In genomic region chr4:147288512-147288911, GRCh38 we compare ENCODE assay signal across 31 cellular contexts.
"Had no signal": no experiment of that assay in that cellular context is flagged by ENCODE, and none has a peak within 500 bp of the region (broad histone marks: within the 10 kb centered on the region; RNA-seq: fewer than 3 reads in every experiment).

No MANE protein-coding gene starts in this region.

- H3K27ac Mint-ChIP-seq: endodermal cell; memory B cell; naive B cell; natural killer cell treated with Interleukin-12 subunit alpha and Interleukin-12 subunit beta and Interleukin-15 and Interleukin-18, amount 100 ng/mL, for 72 hours; neural progenitor cell; progenitor cell of endocrine pancreas; stimulated activated naive CD8-positive, alpha-beta T cell treated with anti-CD3 and anti-CD28 coated beads, Interleukin-15, amount 100 ng/mL, for 72 hours had no signal

- H3K9me3 Mint-ChIP-seq: memory B cell; neural progenitor cell; stimulated activated naive CD8-positive, alpha-beta T cell treated with anti-CD3 and anti-CD28 coated beads, Interleukin-15, amount 100 ng/mL, for 72 hours had no signal

- H3K4me3 Mint-ChIP-seq: endodermal cell; memory B cell; naive B cell; natural killer cell treated with Interleukin-12 subunit alpha and Interleukin-12 subunit beta and Interleukin-15 and Interleukin-18, amount 100 ng/mL, for 72 hours; neural progenitor cell; stimulated activated naive CD8-positive, alpha-beta T cell treated with anti-CD3 and anti-CD28 coated beads, Interleukin-15, amount 100 ng/mL, for 72 hours had no signal

- H3K4me1 Mint-ChIP-seq: memory B cell; naive B cell; neural progenitor cell; stimulated activated naive CD8-positive, alpha-beta T cell treated with anti-CD3 and anti-CD28 coated beads, Interleukin-15, amount 100 ng/mL, for 72 hours had no signal

- ATAC-seq: foreskin keratinocyte; gastroesophageal sphincter; heart right ventricle; left colon; left ventricle myocardium superior; mucosa of descending colon; natural killer cell treated with Interleukin-12 subunit alpha and Interleukin-12 subunit beta and Interleukin-15 and Interleukin-18, amount 100 ng/mL, for 72 hours; stimulated activated naive CD8-positive, alpha-beta T cell treated with anti-CD3 and anti-CD28 coated beads, Interleukin-15, amount 100 ng/mL, for 72 hours had no signal

- H3K36me3 Mint-ChIP-seq: memory B cell; naive B cell; natural killer cell treated with Interleukin-12 subunit alpha and Interleukin-12 subunit beta and Interleukin-15 and Interleukin-18, amount 100 ng/mL, for 72 hours; neural progenitor cell had no signal

- H3K27me3 Mint-ChIP-seq: memory B cell; naive B cell; natural killer cell treated with Interleukin-12 subunit alpha and Interleukin-12 subunit beta and Interleukin-15 and Interleukin-18, amount 100 ng/mL, for 72 hours; progenitor cell of endocrine pancreas; stimulated activated naive CD8-positive, alpha-beta T cell treated with anti-CD3 and anti-CD28 coated beads, Interleukin-15, amount 100 ng/mL, for 72 hours had no signal

- DNase-seq: dorsolateral prefrontal cortex; effector CD8-positive, alpha-beta T cell; endodermal cell; glutamatergic neuron; heart right ventricle; hippocampal formation; islet precursor cell; kidney glomerular epithelial cell; left colon; left ventricle myocardium superior; mucosa of descending colon; naive B cell; right lobe of liver; stimulated activated CD4-positive, alpha-beta T cell treated with anti-CD3 and anti-CD28 coated beads, Interleukin-12 subunit alpha, Interleukin-12 subunit beta, amount 100 ng/mL, for 4 hours; stimulated activated CD4-positive, alpha-beta T cell treated with anti-CD3 and anti-CD28 coated beads, Interleukin-1b, Interleukin-23, amount 100 ng/mL, for 48 hours; stimulated activated CD4-positive, alpha-beta T cell treated with anti-CD3 and anti-CD28 coated beads, Interleukin-4, amount 100 ng/mL, for 1 hour; stimulated activated CD8-positive, alpha-beta memory T cell treated with anti-CD3 and anti-CD28 coated beads, Interleukin-4, amount 100 ng/mL, for 48 hours; stimulated activated naive CD4-positive, alpha-beta T cell; stimulated activated naive CD8-positive, alpha-beta T cell treated with anti-CD3 and anti-CD28 coated beads, Interleukin-15, amount 100 ng/mL, for 72 hours; thyroid gland; trophoblast cell had no signal

- H3K4me3 ChIP-seq: dorsolateral prefrontal cortex, esophagus muscularis mucosa, gastroesophageal sphincter, heart right ventricle, lung, mucosa of descending colon, neural progenitor cell, right lobe of liver, smooth muscle cell, thyroid gland, vagina had no signal
